In the genomic region with DNA sequence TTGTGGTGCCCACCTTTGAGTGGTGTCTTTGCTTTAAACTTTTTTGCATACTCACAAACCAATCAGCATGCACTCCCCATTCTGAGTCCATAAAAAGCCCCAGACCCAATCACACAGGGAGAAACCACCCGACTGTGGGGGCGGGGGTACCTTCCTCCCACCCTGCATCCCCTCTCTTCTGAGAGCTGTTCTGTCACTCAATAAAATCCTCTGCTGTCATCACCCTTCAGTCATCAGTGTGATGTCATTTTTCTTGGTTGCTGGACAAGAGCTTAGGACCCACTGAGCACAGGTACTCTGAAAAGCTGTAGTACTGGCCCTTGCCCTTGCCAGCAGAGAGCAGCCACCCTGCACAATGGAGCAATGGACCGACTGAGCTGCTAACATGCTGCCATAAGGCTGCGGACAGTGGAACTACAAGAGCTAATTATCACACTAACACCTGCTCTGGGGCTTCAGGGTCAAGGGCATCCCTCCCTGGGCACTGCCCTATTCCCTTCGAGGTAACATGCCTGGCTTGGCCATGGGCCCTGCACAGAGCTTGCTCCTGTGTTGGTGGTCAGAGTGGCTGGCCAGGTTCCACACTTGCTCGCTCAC, we compare ENCODE assay signal across 18 cellular contexts.
DNase-seq lines count a peak whose midpoint lies in the region; ATAC-seq and TF ChIP-seq lines count a peak whose summit lies in the region.
"Had no signal": no experiment of that assay in that cellular context is flagged by ENCODE, and none has a peak within 500 bp of the region (broad histone marks: within the 10 kb centered on the region; RNA-seq: fewer than 3 reads in every experiment).

No MANE protein-coding gene starts in this region.

- peak; percentile 27 for ATAC-seq in left ventricle myocardium superior
- no peak for ATAC-seq in left cardiac atrium
- peak; percentile 71 for ATAC-seq in left lobe of liver
- no peak for ATAC-seq in naive thymus-derived CD8-positive, alpha-beta T cell
- ATAC-seq in GM19463 (IDR thresholded peaks at IDR 0.05; ENCODE audit: unreplicated experiment) = no peak

- no peaks in the 10 kb centered on the region for H3K27me3 Mint-ChIP-seq in naive thymus-derived CD8-positive, alpha-beta T cell
- H3K27me3 Mint-ChIP-seq: B cell; CD4-positive, alpha-beta T cell had no signal

- POLR2A ChIA-PET in naive thymus-derived CD8-positive, alpha-beta T cell (lab: Charles Lee) = no interaction called here
- POLR2A ChIA-PET in GM10248 (lab: Yijun Ruan, JAX) = no interaction called here

- peaks cover 5 to 23% (median 19%) of the 10 kb centered on the region in 3 donors for H3K36me3 Mint-ChIP-seq in naive thymus-derived CD8-positive, alpha-beta T cell

- peaks cover 0 to 3% (median 0%) of the 10 kb centered on the region in 9 donors for H3K9me3 Mint-ChIP-seq in naive thymus-derived CD8-positive, alpha-beta T cell
- H3K9me3 Mint-ChIP-seq: CD4-positive, alpha-beta T cell had no signal

- no peak overlapping the region for H3K27ac Mint-ChIP-seq in naive thymus-derived CD8-positive, alpha-beta T cell
- H3K27ac Mint-ChIP-seq: B cell; CD4-positive, alpha-beta T cell had no signal

- H3K4me3 Mint-ChIP-seq in naive thymus-derived CD8-positive, alpha-beta T cell = no peak overlapping the region
- H3K4me3 Mint-ChIP-seq: B cell; CD4-positive, alpha-beta T cell had no signal

- H3K4me1 Mint-ChIP-seq in naive thymus-derived CD8-positive, alpha-beta T cell = no peaks in the 10 kb centered on the region
- H3K4me1 Mint-ChIP-seq: B cell had no signal

- DNase-seq in left ventricle myocardium superior (peak; percentile 29), left cardiac atrium (no peak), SHP77 (lab: John Stamatoyannopoulos, UW) (peak; percentile 15 to 42), left lobe of liver (ENCODE audit: low spot score) (peak; percentile 44), GM10248 (ENCODE audit: extremely low spot score) (no peak), glomerular visceral epithelial cell (ENCODE audit: extremely low spot score) (no peak)
- DNase-seq in naive thymus-derived CD8-positive, alpha-beta T cell = no peak
- DNase-seq: Calu3; CD4-positive, alpha-beta T cell; GDM1; GOT3; NCI-H1436; NCI-H2171; NCI-H446 treated with DMSO at 0.1 percent for 48 hours; SIG-M5; T-helper 2 cell had no signal

- intact Hi-C loops in left ventricle myocardium superior (cut with micrococcal nuclease) (no loop called here), left cardiac atrium (cut with DNase I) (loop anchor here in 1 of 2 donors (10.0 kb wide), 1 partner anchor 66 kb away; a partner anchor contains a TSS)

- no peak for TF ChIP-seq CTCF in GM10248 (IDR thresholded peaks at IDR 0.05; ENCODE audit: control extremely low read depth, extremely low read depth, low read depth, missing control alignments)

- CTCF ChIA-PET in GM10248 (lab: Yijun Ruan, JAX) = interaction anchor here (1.2 to 1.7 kb wide), 2 partner anchors 12 to 15 kb away, joined by 4 read pairs; no protein-coding TSS in a partner anchor

Comparison
In these comparisons a context has a peak if more than half of its experiments do, and no peak if none do; other contexts are left out.
1. ATAC-seq: peak in left ventricle myocardium superior (single experiment) and left lobe of liver (single experiment); none in left cardiac atrium (0 of 2), naive thymus-derived CD8-positive, alpha-beta T cell (0 of 2) and GM19463 (single experiment).
2. DNase-seq: peak in left ventricle myocardium superior (single experiment), SHP77 (2 of 2) and left lobe of liver (single experiment); none in left cardiac atrium (single experiment), naive thymus-derived CD8-positive, alpha-beta T cell (0 of 10), GM10248 (single experiment) and glomerular visceral epithelial cell (single experiment).